ENCODE assay signal across 25 cellular contexts in genomic region chr4:2387205-2387604, GRCh38. TPM values are rescaled to one million over a fixed set of nuclear protein-coding genes. Genes with fewer than 3 reads are reported as not detected.
"Had no signal": no experiment of that assay in that cellular context is flagged by ENCODE, and none has a peak within 500 bp of the region (broad histone marks: within the 10 kb centered on the region; RNA-seq: fewer than 3 reads in every experiment).

No MANE protein-coding gene starts in this region.

- H3K36me3 ChIP-seq: SJSA1 had no signal

- FAIRE-seq: RCC 7860 had no signal

- H3K4me1 ChIP-seq: SJSA1 had no signal

- H3K9me3 ChIP-seq: SJSA1 had no signal

- H3K4me3 Mint-ChIP-seq: IgD-negative memory B cell had no signal

- H3K27ac Mint-ChIP-seq: IgD-negative memory B cell had no signal

- DNase-seq: KBM-7, MV-4-11, NCI-H1048, NCI-H1105, NCI-H1417, NCI-H1436 treated with DMSO at 0.1 percent for 48 hours, NCI-H1694, NCI-H187 treated with DMSO at 0.1 percent for 48 hours, NCI-H2081, NCI-H2107, NCI-H226, NCI-H446, NCI-H510A, NCI-H524 treated with DMSO at 0.1 percent for 48 hours, NCI-H69, NCI-H774, Right ventricle myocardium superior, RPMI8226, SIG-M5 had no signal

- H3K27ac ChIP-seq: HL-60, SJSA1, SK-N-MC had no signal

- H3K4me3 ChIP-seq: SJSA1, SK-N-MC had no signal

RNA-seq across cellular contexts. Expression of gene CFAP99, which starts 31.6 kb away (rescaled TPM):
- total RNA-seq: LHCN-M2, Right ventricle myocardium superior, SJSA1 had no signal
- polyA plus RNA-seq: IgD-negative memory B cell had no signal
